39 cellular contexts compared by ENCODE assay signal in the genomic region with DNA sequence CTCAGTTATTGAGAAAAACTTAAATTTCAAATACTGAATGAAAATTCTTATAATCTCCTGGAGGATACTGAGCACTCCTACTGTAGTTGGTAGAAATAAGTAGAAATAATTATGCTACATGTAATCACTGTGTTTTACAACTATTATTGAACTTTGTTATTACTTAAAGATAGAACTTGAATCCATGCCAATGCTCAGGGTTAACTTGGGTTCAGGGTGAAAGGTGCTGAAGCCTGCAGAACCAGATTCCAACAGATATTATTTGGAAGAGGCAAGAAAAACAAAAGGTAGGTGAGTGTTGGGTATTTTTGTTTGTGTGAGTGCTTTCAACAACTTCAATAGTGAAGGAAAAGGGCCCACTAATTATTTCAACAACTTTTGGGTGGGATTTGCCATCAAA. TPM values are rescaled to one million over a fixed set of nuclear protein-coding genes. Genes with fewer than 3 reads are reported as not detected.
"Had no signal": no experiment of that assay in that cellular context is flagged by ENCODE, and none has a peak within 500 bp of the region (broad histone marks: within the 10 kb centered on the region; RNA-seq: fewer than 3 reads in every experiment).

No MANE protein-coding gene starts in this region.

- H3K27me3 ChIP-seq: adrenal gland, body of pancreas, esophagus squamous epithelium, gastroesophageal sphincter had no signal

- H3K4me3 ChIP-seq: adrenal gland, body of pancreas, esophagus squamous epithelium, gastroesophageal sphincter had no signal

- DNase-seq: activated CD4-positive, alpha-beta memory T cell treated with anti-CD3 and anti-CD28 coated beads for 36 hours; activated CD4-positive, alpha-beta T cell treated with anti-CD3 and anti-CD28 coated beads for 36 hours; activated CD4-positive, alpha-beta T cell treated with anti-CD3 and anti-CD28 coated beads, Interleukin-2, amount 10 ng/mL, durations not matched to agents 24 days and 14 days; activated CD4-positive, CD25-positive, alpha-beta regulatory T cell; activated CD4-positive, CD25-positive, alpha-beta regulatory T cell treated with anti-CD3 and anti-CD28 coated beads, Interleukin-2, amount 50 U/mL, for 72 hours; activated CD8-positive, alpha-beta memory T cell treated with anti-CD3 and anti-CD28 coated beads, Interleukin-2, amount 10 ng/mL, durations not matched to agents 7 days and 5 days; activated CD8-positive, alpha-beta memory T cell treated with anti-CD3 and anti-CD28 coated beads, Interleukin-2, amount 50 U/mL, for 4 hours; activated CD8-positive, alpha-beta T cell treated with anti-CD3 and anti-CD28 coated beads, Interleukin-2, amount 10 ng/mL, durations not matched to agents 7 days and 5 days; activated effector memory CD4-positive, alpha-beta T cell treated with anti-CD3 and anti-CD28 coated beads, Interleukin-2, amount 50 U/mL, for 16 hours; activated naive CD4-positive, alpha-beta T cell treated with anti-CD3 and anti-CD28 coated beads for 36 hours; activated naive CD8-positive, alpha-beta T cell treated with anti-CD3 and anti-CD28 coated beads for 36 hours; activated naive CD8-positive, alpha-beta T cell treated with anti-CD3 and anti-CD28 coated beads, Interleukin-2, amount 50 U/mL, for 24 hours; activated T-cell treated with anti-CD3 and anti-CD28 coated beads, Interleukin-2, amount 50 U/mL, for 1 hour; activated T-cell treated with anti-CD3 and anti-CD28 coated beads, Interleukin-2, amount 50 U/mL, for 48 hours; adrenal gland; amygdala; aorta; body of pancreas; caudate nucleus; cortex of kidney; effector CD8-positive, alpha-beta T cell; esophagus squamous epithelium; foreskin melanocyte; T-helper 2 cell had no signal

- H3K9me3 ChIP-seq: adrenal gland, body of pancreas, esophagus squamous epithelium, gastroesophageal sphincter had no signal

- ATAC-seq: activated CD4-positive, alpha-beta T cell treated with anti-CD3 and anti-CD28 coated beads for 36 hours; activated CD8-positive, alpha-beta memory T cell treated with anti-CD3 and anti-CD28 coated beads, Interleukin-2, amount 10 ng/mL, durations not matched to agents 7 days and 5 days; activated CD8-positive, alpha-beta T cell treated with anti-CD3 and anti-CD28 coated beads, Interleukin-2, amount 10 ng/mL, durations not matched to agents 7 days and 5 days; activated naive CD8-positive, alpha-beta T cell treated with anti-CD3 and anti-CD28 coated beads, Interleukin-2, amount 50 U/mL, for 24 hours; body of pancreas; gastroesophageal sphincter had no signal

- FAIRE-seq: colon, endometrium, endothelial cell of umbilical vein had no signal

- H3K27ac ChIP-seq: adrenal gland, body of pancreas, epithelial cell of prostate, gastroesophageal sphincter had no signal

- H3K4me1 ChIP-seq: gastroesophageal sphincter had no signal

RNA-seq across cellular contexts. Expression of gene C2orf80, which starts 54.6 kb away (rescaled TPM):
- total RNA-seq: activated CD4-positive, alpha-beta memory T cell treated with anti-CD3 and anti-CD28 coated beads for 36 hours; activated CD4-positive, alpha-beta T cell treated with anti-CD3 and anti-CD28 coated beads for 36 hours; activated CD4-positive, alpha-beta T cell treated with anti-CD3 and anti-CD28 coated beads, Interleukin-2, amount 10 ng/mL, durations not matched to agents 24 days and 14 days; activated CD8-positive, alpha-beta memory T cell treated with anti-CD3 and anti-CD28 coated beads for 36 hours; activated CD8-positive, alpha-beta memory T cell treated with anti-CD3 and anti-CD28 coated beads, Interleukin-2, amount 10 ng/mL, durations not matched to agents 7 days and 5 days; activated CD8-positive, alpha-beta T cell treated with anti-CD3 and anti-CD28 coated beads, Interleukin-2, amount 10 ng/mL, durations not matched to agents 7 days and 5 days; activated naive CD4-positive, alpha-beta T cell treated with anti-CD3 and anti-CD28 coated beads for 36 hours; activated naive CD8-positive, alpha-beta T cell treated with anti-CD3 and anti-CD28 coated beads for 36 hours; activated T-helper 1 cell treated with anti-CD3 and anti-CD28 coated beads, Interleukin-12 subunit alpha, Interleukin-12 subunit beta, Interleukin-2, Interleukin-4 antibody, amounts not matched to agents 30 ng/mL and 10 ng/mL and 1 ng/mL, durations not matched to agents 14 hours and 24 hours and 36 hours; activated T-helper 2 cell treated with anti-CD3 and anti-CD28 coated beads, Interferon-gamma antibody, Interleukin-2, Interleukin-4, amounts not matched to agents 10 μg/mL and 5 μg/mL and 100 μg/mL, durations not matched to agents 14 hours and 24 hours and 36 hours; adrenal gland; aorta; body of pancreas; chondrocyte; dermis microvascular lymphatic vessel endothelial cell; endothelial cell of umbilical vein; esophagus squamous epithelium; fibroblast of lung; fibroblast of villous mesenchyme; gastroesophageal sphincter; glomerular endothelial cell; T-helper 1 cell treated with Interleukin-12 subunit alpha and Interleukin-12 subunit beta and Interleukin-4 antibody, amounts not matched to agents 30 ng/mL and 1 ng/mL, for 36 hours had no signal
- polyA plus RNA-seq: adrenal gland, aorta, endothelial cell of umbilical vein, esophagus, fibroblast of lung had no signal
